37 cellular contexts compared by ENCODE assay signal in genomic region chr7:123732413-123733091, GRCh38.
"Had no signal": no experiment of that assay in that cellular context is flagged by ENCODE, and none has a peak within 500 bp of the region (broad histone marks: within the 10 kb centered on the region; RNA-seq: fewer than 3 reads in every experiment).

No MANE protein-coding gene starts in this region.

- H3K27me3 Mint-ChIP-seq: activated B cell treated with CpG ODN at 0.5 μM for 24 hours; activated CD4-positive, alpha-beta memory T cell treated with anti-CD3 and anti-CD28 coated beads for 36 hours; activated CD4-positive, alpha-beta T cell treated with anti-CD3 and anti-CD28 coated beads, Interleukin-2, amount 10 ng/mL, durations not matched to agents 24 days and 14 days; activated CD8-positive, alpha-beta T cell treated with anti-CD3 and anti-CD28 coated beads for 36 hours; activated naive CD8-positive, alpha-beta T cell treated with anti-CD3 and anti-CD28 coated beads for 36 hours; activated T-helper 17 cell treated with anti-CD3 and anti-CD28 coated beads, Interleukin-2, amount 50 U/mL, for 72 hours; brain; central memory CD8-positive, alpha-beta T cell had no signal

- DNase-seq: activated B cell treated with CpG ODN at 0.5 μM for 24 hours; activated CD4-positive, alpha-beta memory T cell treated with anti-CD3 and anti-CD28 coated beads for 36 hours; activated CD4-positive, alpha-beta T cell treated with anti-CD3 and anti-CD28 coated beads for 4 hours; activated CD4-positive, alpha-beta T cell treated with anti-CD3 and anti-CD28 coated beads, Interleukin-2, amount 10 ng/mL, durations not matched to agents 24 days and 14 days; activated CD4-positive, alpha-beta T cell treated with anti-CD3 and anti-CD28 coated beads, Interleukin-2, amount 50 U/mL, for 1 hour; activated CD4-positive, alpha-beta T cell treated with anti-CD3 and anti-CD28 coated beads, Interleukin-2, amount 50 U/mL, for 4 hours; activated CD4-positive, CD25-positive, alpha-beta regulatory T cell treated with anti-CD3 and anti-CD28 coated beads, Interleukin-2, amount 50 U/mL, for 72 hours; activated CD8-positive, alpha-beta memory T cell treated with anti-CD3 and anti-CD28 coated beads, Interleukin-2, amount 50 U/mL, for 4 hours; activated CD8-positive, alpha-beta T cell treated with anti-CD3 and anti-CD28 coated beads for 36 hours; activated effector memory CD4-positive, alpha-beta T cell treated with anti-CD3 and anti-CD28 coated beads, Interleukin-2, amount 50 U/mL, for 16 hours; activated gamma-delta T cell treated with Interleukin-2 at 50 U/mL for 16 hours; activated naive CD4-positive, alpha-beta T cell; activated naive CD4-positive, alpha-beta T cell treated with anti-CD3 and anti-CD28 coated beads for 36 hours; activated naive CD4-positive, alpha-beta T cell treated with anti-CD3 and anti-CD28 coated beads, Interleukin-2, amount 50 U/mL, for 16 hours; activated naive CD8-positive, alpha-beta T cell treated with anti-CD3 and anti-CD28 coated beads for 36 hours; activated T-cell treated with anti-CD3 and anti-CD28 coated beads for 4 hours; activated T-cell treated with anti-CD3 and anti-CD28 coated beads, Interleukin-2, amount 50 U/mL, for 1 hour; activated T-cell treated with anti-CD3 and anti-CD28 coated beads, Interleukin-2, amount 50 U/mL, for 4 hours; activated T-cell treated with anti-CD3 and anti-CD28 coated beads, Interleukin-2, amount 50 U/mL, for 72 hours; adrenal gland; amniotic stem cell; aorta; caudate nucleus; cerebellar nuclear complex; T-helper 2 cell; T-helper 9 cell had no signal

- H3K4me3 ChIP-seq: adrenal gland, cardiac muscle cell had no signal

- H3K27me3 ChIP-seq: adrenal gland, cardiac muscle cell had no signal

- H3K36me3 ChIP-seq: adrenal gland, cardiac muscle cell had no signal

- H3K27ac ChIP-seq: adrenal gland, cardiac muscle cell, VCaP had no signal

- H3K4me3 Mint-ChIP-seq: activated B cell treated with CpG ODN at 0.5 μM for 24 hours; activated CD4-positive, alpha-beta memory T cell treated with anti-CD3 and anti-CD28 coated beads for 36 hours; activated CD4-positive, alpha-beta T cell treated with anti-CD3 and anti-CD28 coated beads, Interleukin-2, amount 10 ng/mL, durations not matched to agents 24 days and 14 days; activated CD8-positive, alpha-beta T cell treated with anti-CD3 and anti-CD28 coated beads for 36 hours; activated naive CD4-positive, alpha-beta T cell treated with anti-CD3 and anti-CD28 coated beads for 36 hours; activated naive CD8-positive, alpha-beta T cell treated with anti-CD3 and anti-CD28 coated beads for 36 hours; activated T-cell treated with anti-CD3 and anti-CD28 coated beads, Interleukin-2, amount 50 U/mL, for 4 hours; activated T-cell treated with anti-CD3 and anti-CD28 coated beads, Interleukin-2, amount 50 U/mL, for 72 hours; activated T-helper 1 cell treated with anti-CD3 and anti-CD28 coated beads, Interleukin-12 subunit alpha, Interleukin-12 subunit beta, Interleukin-2, Interleukin-4 antibody, amounts not matched to agents 30 ng/mL and 10 ng/mL and 1 ng/mL, durations not matched to agents 14 hours and 24 hours and 36 hours; activated T-helper 17 cell treated with anti-CD3 and anti-CD28 coated beads, Interleukin-2, amount 50 U/mL, for 72 hours; brain; central memory CD8-positive, alpha-beta T cell; T-helper 1 cell treated with Interleukin-12 subunit alpha and Interleukin-12 subunit beta and Interleukin-4 antibody, amounts not matched to agents 30 μg/mL and 1 μg/mL, for 36 hours; T-helper 2 cell treated with Interferon-gamma antibody and Interleukin-4, amounts not matched to agents 5 μg/mL and 100 μg/mL, for 36 hours had no signal

- ATAC-seq: activated CD8-positive, alpha-beta T cell treated with anti-CD3 and anti-CD28 coated beads for 36 hours; activated naive CD4-positive, alpha-beta T cell treated with anti-CD3 and anti-CD28 coated beads, Interleukin-2, amount 50 U/mL, for 72 hours; activated T-cell treated with anti-CD3 and anti-CD28 coated beads, Interleukin-2, amount 50 U/mL, for 4 hours; activated T-cell treated with anti-CD3 and anti-CD28 coated beads, Interleukin-2, amount 50 U/mL, for 72 hours; activated T-helper 17 cell treated with anti-CD3 and anti-CD28 coated beads, Interleukin-2, amount 50 U/mL, for 72 hours had no signal

- FAIRE-seq: bronchial epithelial cell, TTC549 had no signal

- H3K27ac Mint-ChIP-seq: activated B cell treated with CpG ODN at 0.5 μM for 24 hours; activated CD4-positive, alpha-beta memory T cell treated with anti-CD3 and anti-CD28 coated beads for 36 hours; activated CD4-positive, alpha-beta T cell treated with anti-CD3 and anti-CD28 coated beads, Interleukin-2, amount 10 ng/mL, durations not matched to agents 24 days and 14 days; activated CD8-positive, alpha-beta T cell treated with anti-CD3 and anti-CD28 coated beads for 36 hours; activated naive CD4-positive, alpha-beta T cell treated with anti-CD3 and anti-CD28 coated beads for 36 hours; activated naive CD4-positive, alpha-beta T cell treated with anti-CD3 and anti-CD28 coated beads, Interleukin-2, amount 50 U/mL, for 72 hours; activated naive CD8-positive, alpha-beta T cell treated with anti-CD3 and anti-CD28 coated beads for 36 hours; activated T-cell treated with anti-CD3 and anti-CD28 coated beads, Interleukin-2, amount 50 U/mL, for 72 hours; activated T-helper 1 cell treated with anti-CD3 and anti-CD28 coated beads, Interleukin-12 subunit alpha, Interleukin-12 subunit beta, Interleukin-2, Interleukin-4 antibody, amounts not matched to agents 30 ng/mL and 10 ng/mL and 1 ng/mL, durations not matched to agents 14 hours and 24 hours and 36 hours; activated T-helper 17 cell treated with anti-CD3 and anti-CD28 coated beads, Interleukin-2, amount 50 U/mL, for 72 hours; brain; T-helper 1 cell treated with Interleukin-12 subunit alpha and Interleukin-12 subunit beta and Interleukin-4 antibody, amounts not matched to agents 30 μg/mL and 1 μg/mL, for 36 hours; T-helper 2 cell treated with Interferon-gamma antibody and Interleukin-4, amounts not matched to agents 5 μg/mL and 100 μg/mL, for 36 hours had no signal
